ENCODE assay signal across 9 cellular contexts in genomic region chr9:124285903-124286291, GRCh38. TPM values are rescaled to one million over a fixed set of nuclear protein-coding genes. Genes with fewer than 3 reads are reported as not detected.
DNase-seq lines count a peak whose midpoint lies in the region; ATAC-seq, FAIRE-seq and TF ChIP-seq lines count a peak whose summit lies in the region.
"Had no signal": no experiment of that assay in that cellular context is flagged by ENCODE, and none has a peak within 500 bp of the region (broad histone marks: within the 10 kb centered on the region; RNA-seq: fewer than 3 reads in every experiment).

No MANE protein-coding gene starts in this region.

- H3K4me1 ChIP-seq in GM12878 (ENCODE audit: control insufficient read depth, insufficient read depth, low read length), result peaks cover 72% of the 10 kb centered on the region

- peak; percentile 17; the same call in 1 of the 2 replicates for TF ChIP-seq RAD21 in GM12878 (IDR thresholded peaks at IDR 0.05; ENCODE audit: insufficient read depth, low read depth, low read length)

- peak; percentile 88 for FAIRE-seq in GM12878 (lab: Jason Lieb, UNC)
- FAIRE-seq: TTC549 had no signal

- POLR2A ChIA-PET in RWPE1 (lab: Yijun Ruan, JAX; ENCODE audit: low non-redundant PET), result no interaction called here
- POLR2A ChIA-PET in GM12878 (lab: Charles Lee), result interaction anchor here (0.6 to 1.5 kb wide), 9 partner anchors 15 to 231 kb away, joined by 3 to 18 read pairs (median 5); partner anchors contain the start of gene NEK6

- peak; percentile 77 to 93 for TF ChIP-seq EP300 in GM12878 (IDR thresholded peaks at IDR 0.05; ENCODE audit: borderline replicate concordance in 1 of 2, control insufficient read depth in 1 of 2, low read depth in 2 of 2, low read length in 2 of 2)

- H3K79me2 ChIP-seq in GM12878 (ENCODE audit: control insufficient read depth, insufficient read depth, low read length), result peaks cover 95% of the 10 kb centered on the region

- RAD21 ChIA-PET in GM12878 (lab: Charles Lee; ENCODE audit: unreplicated experiment), result interaction anchor here (0.5 to 5.2 kb wide), 12 partner anchors 7 to 903 kb away, joined by 3 to 40 read pairs (median 4); no protein-coding TSS in a partner anchor

- TF ChIP-seq CTCF in GM12864 (IDR thresholded peaks at IDR 0.05; ENCODE audit: low read depth, low read length, missing control alignments) (no peak), RWPE1 (conservative IDR thresholded peaks at IDR 0.05; ENCODE audit: low read depth) (no peak), GM12878 (IDR thresholded peaks at IDR 0.05 in 2 of 3, conservative IDR thresholded peaks at IDR 0.05 in 1 of 3; ENCODE audit: control insufficient read depth in 2 of 3, extremely low read depth in 1 of 3, insufficient read depth in 1 of 3, low read depth in 3 of 3, low read length in 3 of 3) (no peak)

- peak overlapping the region; percentile 81 for H3K4me2 ChIP-seq in GM12878 (ENCODE audit: control insufficient read depth, insufficient read depth)

- no peak for TF ChIP-seq POLR2A in GM12878 (IDR thresholded peaks at IDR 0.05; ENCODE audit: low read depth, low read length)

- intact Hi-C loops in GM12878 (cut with micrococcal nuclease; ENCODE audit: unreplicated experiment), result loop anchor here (1.0 to 2.0 kb wide), 4 partner anchors 21 to 149 kb away; no protein-coding TSS in a partner anchor

- SMC1A ChIA-PET in GM12878 (lab: Charles Lee; ENCODE audit: uncharacterized antibody, unreplicated experiment), result interaction anchor here (1.0 to 1.9 kb wide), 10 partner anchors 21 to 89 kb away, joined by 3 to 18 read pairs (median 5); no protein-coding TSS in a partner anchor

- H3K4me3 ChIP-seq in GM12864 (ENCODE audit: low read depth, low read length) (peak overlapping the region; percentile 6; the same call in 1 of the 2 replicates), GM12878 (peak overlapping the region; percentile 54)

- DNase-seq in GM12864 (ENCODE audit: low read depth) (peak; percentile 83), RWPE1 (ENCODE audit: low spot score) (no peak), GM12878 (ENCODE audit: low read depth, low spot score) (peak; percentile 70), medulla oblongata (ENCODE audit: extremely low spot score) (peak; percentile 88), DMS114 treated with DMSO at 0.1 percent for 48 hours (lab: John Stamatoyannopoulos, UW; ENCODE audit: unreplicated experiment) (no peak), mesenteric fat pad (ENCODE audit: low spot score) (no peak)
- peak; percentile 37 to 49 for DNase-seq in stimulated activated CD8-positive, alpha-beta memory T cell treated with anti-CD3 and anti-CD28 coated beads, Interleukin-2, amount 100 ng/mL, for 48 hours (ENCODE audit: low read depth in 2 of 2)

- H3K27ac ChIP-seq in RWPE1 (peak overlapping the region; percentile 99), GM12878 (ENCODE audit: control insufficient read depth, insufficient read depth) (peak overlapping the region; percentile 97)

- H3K9ac ChIP-seq in GM12878 (ENCODE audit: control insufficient read depth, insufficient read depth, low read length), result peak overlapping the region; percentile 31

- H3K27me3 ChIP-seq in GM12878 (replicated peaks in 1 of 2; ENCODE audit: control insufficient read depth in 2 of 2, insufficient read depth in 2 of 2, low read length in 1 of 2), result no peaks in the 10 kb centered on the region

- no peaks in the 10 kb centered on the region for H3K9me3 ChIP-seq in GM12878 (replicated peaks; ENCODE audit: control insufficient read depth, insufficient read depth, low read length)

- WGBS in GM12878 (ENCODE audit: insufficient coverage, insufficient replicate concordance, low lambda C conversion rate, missing lambda C conversion rate), result 2% methylated on average over 9 of the region's 9 CpGs

- in situ Hi-C loops in GM12878 (cut with MboI), result loop anchor here (25.0 kb wide), 1 partner anchor 149 kb away; no protein-coding TSS in a partner anchor

- TSS peak; percentile 81 for BruUV-seq in GM12878 (replicated peaks; lab: Mats Ljungman, UMichigan)

- H3K36me3 ChIP-seq in GM12878 (ENCODE audit: control insufficient read depth in 2 of 2, insufficient read depth in 2 of 2, low read length in 1 of 2), result peaks cover 25 to 30% of the 10 kb centered on the region in 2 experiments

- CTCF ChIA-PET in RWPE1 (lab: Yijun Ruan, JAX), result interaction anchor here (0.7 kb wide), 1 partner anchor 97 kb away, joined by 3 read pairs; no protein-coding TSS in a partner anchor
- CTCF ChIA-PET in GM12878 (lab: Yijun Ruan, JAX), result interaction anchor here (1.2 to 1.9 kb wide), 3 partner anchors 20 to 159 kb away, joined by 3 to 9 read pairs (median 4); no protein-coding TSS in a partner anchor

- H4K20me1 ChIP-seq in GM12878 (ENCODE audit: control insufficient read depth, insufficient read depth), result peaks cover 4% of the 10 kb centered on the region

- H2AFZ ChIP-seq in GM12878 (ENCODE audit: control insufficient read depth, low read depth, low read length), result no peak overlapping the region

- peak; percentile 34 for ATAC-seq in HG02588 (IDR thresholded peaks at IDR 0.05; ENCODE audit: unreplicated experiment)
- ATAC-seq in GM12878, result peak; percentile 62

TF ChIP-seq in GM12878, 131 proteins besides CTCF, POLR2A, EP300 and RAD21 (continues in another document):
- TF ChIP-seq SRF (IDR thresholded peaks at IDR 0.05; ENCODE audit: low read depth in 2 of 2, low read length in 2 of 2) (0 out of 4 replicates have a peak, but pooled peaks of 1 of the 2 experiments have one; percentile 37), TBL1XR1 (IDR thresholded peaks at IDR 0.05; ENCODE audit: low read depth, low read length) (peak; percentile 76; the same call in 1 of the 2 replicates), IRF4 (IDR thresholded peaks at IDR 0.05; ENCODE audit: low read depth, low read length) (peak; percentile 41; the same call in 1 of the 2 replicates), EED (IDR thresholded peaks at IDR 0.05; ENCODE audit: low read depth) (peak; percentile 70), ETV6 (conservative IDR thresholded peaks at IDR 0.05 in 1 of 2, IDR thresholded peaks at IDR 0.05 in 1 of 2; ENCODE audit: borderline replicate concordance in 1 of 2, low read depth in 1 of 2) (peak in 1 of 2 experiments; percentile 65; a peak in 2 of 4 replicates), RCOR1 (conservative IDR thresholded peaks at IDR 0.05; ENCODE audit: low read depth, low read length) (peak; percentile 62; the same call in 1 of the 2 replicates), NFXL1 (IDR thresholded peaks at IDR 0.05; ENCODE audit: borderline replicate concordance) (peak; percentile 95), SMC3 (IDR thresholded peaks at IDR 0.05; ENCODE audit: borderline replicate concordance, low read length) (no peak), TCF3 (IDR thresholded peaks at IDR 0.05; ENCODE audit: borderline replicate concordance, insufficient read depth, low read depth, low read length) (peak; percentile 53; the same call in 1 of the 2 replicates), BHLHE40 (IDR thresholded peaks at IDR 0.05; ENCODE audit: borderline replicate concordance in 1 of 2, low read depth in 2 of 2, low read length in 1 of 2) (peak; percentile 99 to 100), CHD4 (IDR thresholded peaks at IDR 0.05) (no peak), MEF2B (IDR thresholded peaks at IDR 0.05; ENCODE audit: partially characterized antibody, poor library complexity, severe bottlenecking) (peak; percentile 51), IKZF2 (IDR thresholded peaks at IDR 0.05) (peak; percentile 70 to 84; a peak in 3 of 4 replicates), PAX5 (IDR thresholded peaks at IDR 0.05; ENCODE audit: borderline replicate concordance, low read depth, low read length) (peak; percentile 59; the same call in 1 of the 2 replicates), ZNF622 (IDR thresholded peaks at IDR 0.05) (no peak), IKZF1 (conservative IDR thresholded peaks at IDR 0.05) (peak; percentile 67; the same call in 1 of the 2 replicates), NFIC (IDR thresholded peaks at IDR 0.05; ENCODE audit: low read depth, low read length) (no peak), CHD2 (IDR thresholded peaks at IDR 0.05; ENCODE audit: borderline replicate concordance, low read depth, low read length) (peak; percentile 81)
- TF ChIP-seq, protein P1, sequence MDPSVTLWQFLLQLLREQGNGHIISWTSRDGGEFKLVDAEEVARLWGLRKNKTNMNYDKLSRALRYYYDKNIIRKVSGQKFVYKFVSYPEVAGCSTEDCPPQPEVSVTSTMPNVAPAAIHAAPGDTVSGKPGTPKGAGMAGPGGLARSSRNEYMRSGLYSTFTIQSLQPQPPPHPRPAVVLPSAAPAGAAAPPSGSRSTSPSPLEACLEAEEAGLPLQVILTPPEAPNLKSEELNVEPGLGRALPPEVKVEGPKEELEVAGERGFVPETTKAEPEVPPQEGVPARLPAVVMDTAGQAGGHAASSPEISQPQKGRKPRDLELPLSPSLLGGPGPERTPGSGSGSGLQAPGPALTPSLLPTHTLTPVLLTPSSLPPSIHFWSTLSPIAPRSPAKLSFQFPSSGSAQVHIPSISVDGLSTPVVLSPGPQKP (IDR thresholded peaks at IDR 0.05; ENCODE audit: low read depth, low read length), result no peak

RNA-seq across cellular contexts. Expression of gene NEK6, which starts 28.1 kb away (rescaled TPM):
- 174 and 184 TPM in 2 replicates for total RNA-seq in GM12878 (2013; cell fraction: nucleolus; rRNA removed)
- total RNA-seq in GM12878 (2014; rRNA removed) (50.0 and 58.0 TPM in 2 replicates), GM12878 (2014; rRNA removed; fragmentation: Illumina TruSeq; extraction: Trizol) (51.8 and 53.8 TPM in 2 replicates), GM12878 (2021) (136 and 142 TPM in 2 replicates), mesenteric fat pad (97.9 TPM)
- polyA plus RNA-seq in GM12878 (2011; ENCODE audit: low read depth), result 62.2 TPM
- polyA plus RNA-seq in GM12878 (2011; rRNA removed) (131 and 161 TPM in 2 replicates), GM12878 (2014; fragmentation: Illumina TruSeq; extraction: Trizol) (68.6 and 87.1 TPM in 2 replicates), GM12878 (2014; fragmentation: Nextera tagmentation; extraction: Ambion mirVana) (10 to 100 TPM; 31.3 to 33.2 TPM), GM12878 (2014; rRNA removed) (91.3 and 96.0 TPM in 2 replicates), GM12878 (2016; fragmentation: Nextera tagmentation; extraction: Ambion mirVana) (100 to 1,000 TPM in 1 of 2 experiments, 10 to 100 TPM in 1; 97.0 to 104 TPM)
- polyA plus RNA-seq in GM12878 (2011; cell fraction: cytosol; rRNA removed), result 171 and 176 TPM in 2 replicates
- 186 and 192 TPM in 2 replicates for polyA plus RNA-seq in GM12878 (2011; cell fraction: nucleus; rRNA removed)
- polyA plus RNA-seq in GM12878 (2012), result 79.3 and 129 TPM in 2 replicates
- 210 and 248 TPM in 2 replicates for polyA minus RNA-seq in GM12878 (2011; rRNA and poly(A)+ RNA removed)
- 53.5 and 58.5 TPM in 2 replicates for polyA minus RNA-seq in GM12878 (2011; cell fraction: cytosol; rRNA and poly(A)+ RNA removed)
- polyA minus RNA-seq in GM12878 (2011; cell fraction: nucleus; rRNA and poly(A)+ RNA removed), result 60.7 and 78.1 TPM in 2 replicates

Comparison
In these comparisons a context has a peak if more than half of its experiments do, and no peak if none do; other contexts are left out.
1. DNase-seq: peak in GM12864 (single experiment), GM12878 (single experiment), medulla oblongata (single experiment) and stimulated activated CD8-positive, alpha-beta memory T cell treated with anti-CD3 and anti-CD28 coated beads, Interleukin-2, amount 100 ng/mL, for 48 hours (2 of 2); none in RWPE1 (single experiment), DMS114 treated with DMSO at 0.1 percent for 48 hours (single experiment) and mesenteric fat pad (single experiment).